ENCODE assay signal across 23 cellular contexts in genomic region chr5:137900925-137901817, GRCh38. TPM values are rescaled to one million over a fixed set of nuclear protein-coding genes. Genes with fewer than 3 reads are reported as not detected.
A peak's percentile ranks its signal among the peaks of the same experiment; 100 is the strongest.
DNase-seq lines count a peak whose midpoint lies in the region; ATAC-seq, FAIRE-seq and TF ChIP-seq lines count a peak whose summit lies in the region.
"Had no signal": no experiment of that assay in that cellular context is flagged by ENCODE, and none has a peak within 500 bp of the region (broad histone marks: within the 10 kb centered on the region; RNA-seq: fewer than 3 reads in every experiment).

No MANE protein-coding gene starts in this region.

- peaks cover 12% of the 10 kb centered on the region for H3K4me1 Mint-ChIP-seq in neural progenitor cell
- H3K4me1 Mint-ChIP-seq: CD4-positive, CD25-positive, alpha-beta regulatory T cell had no signal

- H3K79me2 ChIP-seq in HepG2 (ENCODE audit: insufficient read depth, low read length): no peaks in the 10 kb centered on the region
- no peaks in the 10 kb centered on the region for H3K79me2 ChIP-seq in neural progenitor cell (ENCODE audit: low read depth)

- no peak overlapping the region for H3K27ac Mint-ChIP-seq in neural progenitor cell
- H3K27ac Mint-ChIP-seq: nephron progenitor cell had no signal

- H3K4me1 ChIP-seq in HepG2 (ENCODE audit: insufficient read depth, low read length) (peaks cover 63% of the 10 kb centered on the region), right lobe of liver (no peaks in the 10 kb centered on the region), neural progenitor cell (no peaks in the 10 kb centered on the region)
- H3K4me1 ChIP-seq: transverse colon had no signal

- H2AFZ ChIP-seq in HepG2 (ENCODE audit: low read length) (peak overlapping the region; percentile 39), neural progenitor cell (replicated peaks) (peak overlapping the region; percentile 13)

- DNase-seq in HepG2 (ENCODE audit: low spot score) (peak; percentile 80), right lobe of liver (no peak), neural progenitor cell (ENCODE audit: low spot score) (no peak), NCI-H748 treated with DMSO at 0.1 percent for 48 hours (lab: John Stamatoyannopoulos, UW) (no peak), posterior cingulate gyrus (no peak)
- no peak for DNase-seq in activated naive CD4-positive, alpha-beta T cell (lab: John Stamatoyannopoulos, UW)
- DNase-seq: activated naive CD4-positive, alpha-beta T cell treated with Interleukin-2 at 50 U/mL for 16 hours; aorta; CD4-positive, CD25-positive, alpha-beta regulatory T cell; cerebellar nuclear complex; DMS79 treated with DMSO at 0.1 percent for 48 hours; H7; NCI-H1105 treated with DMSO at 0.1 percent for 48 hours; NCI-H2171 treated with DMSO at 0.1 percent for 48 hours; nephron progenitor cell; stimulated activated CD4-positive, alpha-beta T cell treated with anti-CD3 and anti-CD28 coated beads, Interleukin-12 subunit alpha, Interleukin-12 subunit beta, amount 100 ng/mL, for 4 hours; transverse colon had no signal

- TF ChIP-seq POLR2A in HepG2 (IDR thresholded peaks at IDR 0.05; ENCODE audit: insufficient read depth in 1 of 2, low read depth in 2 of 2, low read length in 2 of 2) (no peak), right lobe of liver (IDR thresholded peaks at IDR 0.05) (no peak)

- H4K20me1 ChIP-seq in HepG2 (ENCODE audit: insufficient read depth, low read length) (no peaks in the 10 kb centered on the region), neural progenitor cell (ENCODE audit: low read depth) (no peaks in the 10 kb centered on the region)

- intact Hi-C loops in HepG2 (cut with micrococcal nuclease; ENCODE audit: unreplicated experiment): no loop called here
- intact Hi-C loops in right lobe of liver (cut with DNase I): no loop called here
- intact Hi-C loops in posterior cingulate gyrus (cut with DNase I): no loop called here

- no peaks in the 10 kb centered on the region for H3F3A ChIP-seq in neural progenitor cell (ENCODE audit: low read depth)

- no peak for FAIRE-seq in HepG2 (lab: Jason Lieb, UNC)
- FAIRE-seq: RCC 7860 had no signal

- no peaks in the 10 kb centered on the region for H3K9me3 Mint-ChIP-seq in neural progenitor cell
- H3K9me3 Mint-ChIP-seq: nephron progenitor cell had no signal

- H3K36me3 Mint-ChIP-seq in neural progenitor cell: no peaks in the 10 kb centered on the region
- H3K36me3 Mint-ChIP-seq: CD4-positive, CD25-positive, alpha-beta regulatory T cell had no signal

- H3K4me2 ChIP-seq in HepG2 (ENCODE audit: low read depth, low read length): peak overlapping the region; percentile 64
- H3K4me2 ChIP-seq in neural progenitor cell: no peak overlapping the region

- peaks cover 3% of the 10 kb centered on the region for H3K27me3 Mint-ChIP-seq in neural progenitor cell (ENCODE audit: insufficient read depth, low read depth)

- ATAC-seq in HepG2: peak; percentile 54
- no peak for ATAC-seq in right lobe of liver
- no peak for ATAC-seq in GM21723 (IDR thresholded peaks at IDR 0.05; ENCODE audit: unreplicated experiment)

- WGBS in HepG2 (ENCODE audit: low lambda C conversion rate): 38% methylated on average over 7 of the region's 7 CpGs
- WGBS in right lobe of liver (ENCODE audit: insufficient coverage, low coverage, low lambda C conversion rate, missing lambda C conversion rate): 75% methylated on average over 7 of the region's 7 CpGs

- TF ChIP-seq RAD21 in HepG2 (CRISPR knock-in tag; IDR thresholded peaks at IDR 0.05): no peak

- POLR2A ChIA-PET in HepG2 (lab: Yijun Ruan, JAX): interaction anchor here (0.7 kb wide), 1 partner anchor 10 kb away, joined by 3 read pairs; no protein-coding TSS in a partner anchor

- BruUV-seq in HepG2 (replicated peaks; lab: Mats Ljungman, UMichigan): no TSS peak

- H3K9ac ChIP-seq in HepG2 (ENCODE audit: insufficient read depth, low read depth, low read length) (no peak overlapping the region), neural progenitor cell (no peak overlapping the region)

- H3K27ac ChIP-seq in HepG2 (ENCODE audit: extremely low read length, insufficient read depth, low read length) (peak overlapping the region; percentile 37), right lobe of liver (no peak overlapping the region), cingulate gyrus (ENCODE audit: low read depth, low read length) (peak overlapping the region; percentile 90), neural progenitor cell (no peak overlapping the region)
- H3K27ac ChIP-seq: transverse colon had no signal

- in situ Hi-C loops in HepG2 (cut with HindIII; ENCODE audit: extremely low pct_ligation_motif_present, low pct_unique_long_range_greater_than_20kb): no loop called here

- H3K9me3 ChIP-seq in HepG2 (ENCODE audit: low read length): no peaks in the 10 kb centered on the region
- H3K9me3 ChIP-seq in right lobe of liver: no peaks in the 10 kb centered on the region
- no peaks in the 10 kb centered on the region for H3K9me3 ChIP-seq in neural progenitor cell (ENCODE audit: low read depth)
- H3K9me3 ChIP-seq: transverse colon had no signal

- peak overlapping the region in 2 of 3 experiments; percentile 22 to 34; a peak in 3 of 6 replicates for H3K4me3 ChIP-seq in HepG2 (replicated peaks in 1 of 3; ENCODE audit: insufficient read depth in 1 of 3, low read depth in 2 of 3, low read length in 3 of 3)
- H3K4me3 ChIP-seq in right lobe of liver: no peak overlapping the region
- no peak overlapping the region for H3K4me3 ChIP-seq in neural progenitor cell
- H3K4me3 ChIP-seq: transverse colon had no signal

- CTCF ChIA-PET in HepG2 (lab: Yijun Ruan, JAX; ENCODE audit: low intra/inter-chr PET ratio, low total read pairs): no interaction called here

- H3K4me3 Mint-ChIP-seq in neural progenitor cell: no peak overlapping the region
- H3K4me3 Mint-ChIP-seq: CD4-positive, CD25-positive, alpha-beta regulatory T cell; nephron progenitor cell had no signal

- no peaks in the 10 kb centered on the region for H3K36me3 ChIP-seq in HepG2 (replicated peaks in 1 of 2; ENCODE audit: control insufficient read depth in 1 of 2, insufficient read depth in 2 of 2, low read length in 2 of 2)
- no peaks in the 10 kb centered on the region for H3K36me3 ChIP-seq in right lobe of liver
- no peaks in the 10 kb centered on the region for H3K36me3 ChIP-seq in neural progenitor cell
- H3K36me3 ChIP-seq: transverse colon had no signal

- H3K27me3 ChIP-seq in HepG2 (ENCODE audit: control insufficient read depth in 1 of 2, insufficient read depth in 2 of 2, low read length in 2 of 2) (no peaks in the 10 kb centered on the region), right lobe of liver (no peaks in the 10 kb centered on the region), neural progenitor cell (no peaks in the 10 kb centered on the region)
- H3K27me3 ChIP-seq: transverse colon had no signal

- TF ChIP-seq EP300 in HepG2 (IDR thresholded peaks at IDR 0.05; ENCODE audit: low read depth in 2 of 2, low read length in 2 of 2): peak in 1 of 2 experiments; percentile 59; a peak in 2 of 4 replicates
- no peak for TF ChIP-seq EP300 in HepG2 (CRISPR knock-in tag; IDR thresholded peaks at IDR 0.05; ENCODE audit: borderline replicate concordance)

- TF ChIP-seq CTCF in HepG2 (CRISPR knock-in tag; IDR thresholded peaks at IDR 0.05) (no peak), right lobe of liver (IDR thresholded peaks at IDR 0.05) (no peak), neural progenitor cell (IDR thresholded peaks at IDR 0.05) (no peak)

RNA-seq across cellular contexts. Expression of gene PKD2L2, which starts 11.9 kb away (rescaled TPM):
- total RNA-seq in HepG2 (2016; rRNA removed; fragmentation: Illumina TruSeq; extraction: Trizol) (not detected in 2 replicates), right lobe of liver (not detected), neural progenitor cell (ENCODE audit: low replicate concordance) (not detected in 2 replicates)
- total RNA-seq in HepG2 (2016; cell fraction: cytosol; rRNA removed; fragmentation: Illumina TruSeq; extraction: Trizol; ENCODE audit: low read depth): not detected in 2 replicates
- total RNA-seq in HepG2 (2016; cell fraction: insoluble cytoplasmic fraction; rRNA removed; fragmentation: Illumina TruSeq; extraction: Trizol): not detected in 2 replicates
- total RNA-seq in HepG2 (2016; cell fraction: membrane; rRNA removed; fragmentation: Illumina TruSeq; extraction: Trizol): not detected in 2 replicates
- total RNA-seq in HepG2 (2016; cell fraction: nucleus; rRNA removed; fragmentation: Illumina TruSeq; extraction: Trizol): not detected in 2 replicates
- polyA plus RNA-seq in HepG2 (2011; rRNA removed): not detected in 2 replicates
- polyA plus RNA-seq in HepG2 (2011; cell fraction: cytosol; rRNA removed): not detected in 2 replicates
- not detected in 2 replicates for polyA plus RNA-seq in HepG2 (2011; cell fraction: nucleus; rRNA removed)
- not detected in 2 replicates for polyA plus RNA-seq in HepG2 (2012)
- not detected in 2 replicates for polyA plus RNA-seq in HepG2 (2016; cell fraction: cytosol; fragmentation: Illumina TruSeq; extraction: Trizol; ENCODE audit: low read depth)
- not detected in 2 replicates for polyA plus RNA-seq in HepG2 (2016; cell fraction: insoluble cytoplasmic fraction; fragmentation: Illumina TruSeq; extraction: Trizol; ENCODE audit: low read depth)
- polyA plus RNA-seq in HepG2 (2016; cell fraction: membrane; fragmentation: Illumina TruSeq; extraction: Trizol; ENCODE audit: low read depth): not detected in 2 replicates
- not detected in 2 replicates for polyA plus RNA-seq in HepG2 (2016; cell fraction: nucleus; fragmentation: Illumina TruSeq; extraction: Trizol; ENCODE audit: insufficient read depth, low read depth)
- not detected in 2 replicates for polyA minus RNA-seq in HepG2 (2011; rRNA and poly(A)+ RNA removed; ENCODE audit: low replicate concordance)
- polyA minus RNA-seq in HepG2 (2011; cell fraction: cytosol; rRNA and poly(A)+ RNA removed): not detected in 2 replicates
- polyA minus RNA-seq in HepG2 (2011; cell fraction: nucleus; rRNA and poly(A)+ RNA removed): not detected in 2 replicates
- total RNA-seq: A673; aorta; CD4-positive, CD25-positive, alpha-beta regulatory T cell; H7; kidney epithelial cell; transverse colon had no signal
- polyA plus RNA-seq: aorta had no signal

RNA-seq across cellular contexts. Expression of gene MYOT, which starts 33.5 kb away (rescaled TPM):
- not detected in 2 replicates for total RNA-seq in HepG2 (2016; rRNA removed; fragmentation: Illumina TruSeq; extraction: Trizol)
- not detected in 2 replicates for total RNA-seq in HepG2 (2016; cell fraction: cytosol; rRNA removed; fragmentation: Illumina TruSeq; extraction: Trizol; ENCODE audit: low read depth)
- total RNA-seq in HepG2 (2016; cell fraction: insoluble cytoplasmic fraction; rRNA removed; fragmentation: Illumina TruSeq; extraction: Trizol): not detected in 2 replicates
- total RNA-seq in HepG2 (2016; cell fraction: membrane; rRNA removed; fragmentation: Illumina TruSeq; extraction: Trizol): not detected in 2 replicates
- not detected in 2 replicates for total RNA-seq in HepG2 (2016; cell fraction: nucleus; rRNA removed; fragmentation: Illumina TruSeq; extraction: Trizol)
- not detected in 2 replicates for polyA plus RNA-seq in HepG2 (2011; rRNA removed)
- polyA plus RNA-seq in HepG2 (2011; cell fraction: cytosol; rRNA removed): not detected in 2 replicates
- not detected in 2 replicates for polyA plus RNA-seq in HepG2 (2011; cell fraction: nucleus; rRNA removed)
- polyA plus RNA-seq in HepG2 (2012): not detected in 2 replicates
- not detected in 2 replicates for polyA plus RNA-seq in HepG2 (2016; cell fraction: cytosol; fragmentation: Illumina TruSeq; extraction: Trizol; ENCODE audit: low read depth)
- polyA plus RNA-seq in HepG2 (2016; cell fraction: insoluble cytoplasmic fraction; fragmentation: Illumina TruSeq; extraction: Trizol; ENCODE audit: low read depth): not detected in 2 replicates
- polyA plus RNA-seq in HepG2 (2016; cell fraction: membrane; fragmentation: Illumina TruSeq; extraction: Trizol; ENCODE audit: low read depth): not detected in 2 replicates
- not detected in 2 replicates for polyA plus RNA-seq in HepG2 (2016; cell fraction: nucleus; fragmentation: Illumina TruSeq; extraction: Trizol; ENCODE audit: insufficient read depth, low read depth)
- not detected in 2 replicates for polyA minus RNA-seq in HepG2 (2011; rRNA and poly(A)+ RNA removed; ENCODE audit: low replicate concordance)
- polyA minus RNA-seq in HepG2 (2011; cell fraction: cytosol; rRNA and poly(A)+ RNA removed): not detected in 2 replicates
- not detected in 2 replicates for polyA minus RNA-seq in HepG2 (2011; cell fraction: nucleus; rRNA and poly(A)+ RNA removed)
- under 1 TPM in 5 of 6 experiments, not detected in 1; 0.31 to 0.88 (median 0.53) TPM for total RNA-seq in right lobe of liver
- not detected in 2 replicates for total RNA-seq in neural progenitor cell (ENCODE audit: low replicate concordance)
- total RNA-seq: A673; CD4-positive, CD25-positive, alpha-beta regulatory T cell; H7; kidney epithelial cell; renal cortical epithelial cell had no signal

Comparison
In these comparisons a context has a peak if more than half of its experiments do, and no peak if none do; other contexts are left out.
1. H3K27ac ChIP-seq: peak in HepG2 (single experiment) and cingulate gyrus (single experiment); none in right lobe of liver (0 of 3) and neural progenitor cell (single experiment).
2. H3K4me3 ChIP-seq: peak in HepG2 (2 of 3); none in right lobe of liver (0 of 3) and neural progenitor cell (single experiment).